8 cellular contexts compared by ENCODE assay signal in the genomic region with DNA sequence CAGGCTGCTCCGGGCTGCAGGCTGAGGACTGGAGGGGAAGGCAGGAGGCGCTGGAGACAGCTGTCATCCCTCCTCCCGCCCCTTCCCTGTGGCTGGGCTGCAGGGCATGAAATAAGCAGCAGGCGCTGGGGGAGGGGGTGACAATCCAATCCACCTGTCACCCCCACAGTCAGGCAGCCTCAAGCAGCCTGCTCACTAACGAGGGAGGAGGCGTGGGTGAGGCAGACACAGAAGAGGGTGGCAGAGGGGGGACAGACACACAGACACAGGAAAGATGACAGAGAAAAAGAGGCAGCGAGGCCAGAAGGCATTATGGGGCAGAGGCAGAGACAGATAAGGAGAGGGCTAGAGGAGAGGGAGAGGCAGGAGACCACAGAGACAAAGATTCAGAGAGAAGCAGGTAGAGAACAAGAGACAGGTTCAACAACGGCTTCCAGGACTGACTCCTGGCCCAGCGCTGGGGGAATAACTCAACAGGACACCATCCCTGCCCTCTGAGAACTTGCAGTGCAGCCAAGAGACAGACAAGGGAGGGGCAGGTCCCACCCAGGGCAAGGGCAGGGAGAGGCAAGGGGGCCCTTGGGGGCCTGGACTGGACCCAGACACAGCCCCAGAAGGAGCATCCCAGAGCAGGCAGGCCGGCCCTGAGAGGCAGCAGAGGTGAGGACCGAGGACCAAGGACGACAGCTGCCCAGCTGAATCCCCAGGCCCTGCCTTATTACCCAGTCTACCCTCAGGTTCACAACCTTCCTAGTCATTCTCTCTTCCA. TPM values are rescaled to one million over a fixed set of nuclear protein-coding genes. Genes with fewer than 3 reads are reported as not detected.
DNase-seq lines count a peak whose midpoint lies in the region; ATAC-seq and TF ChIP-seq lines count a peak whose summit lies in the region.

No MANE protein-coding gene starts in this region.

- H3K27me3 ChIP-seq in breast epithelium (no peaks in the 10 kb centered on the region), lower lobe of right lung (ENCODE audit: low read depth) (no peaks in the 10 kb centered on the region)

- peak; percentile 4 for TF ChIP-seq CTCF in AG09309 (IDR thresholded peaks at IDR 0.05; ENCODE audit: control insufficient read depth, insufficient read depth, low read depth, low read length, missing control alignments)
- no peak for TF ChIP-seq CTCF in breast epithelium (IDR thresholded peaks at IDR 0.05)
- TF ChIP-seq CTCF in lower lobe of right lung (IDR thresholded peaks at IDR 0.05): no peak

- intact Hi-C loops in breast epithelium (cut with DNase I; ENCODE audit: low total_unique reads): no loop called here
- intact Hi-C loops in lower lobe of right lung (cut with DNase I): no loop called here

- peak; percentile 11 for ATAC-seq in SK-N-SH treated with all-trans-retinoic acid at 6 μM for 48 hours
- ATAC-seq in lower lobe of right lung: peak; percentile 6 to 13
- ATAC-seq in GM19035 (IDR thresholded peaks at IDR 0.05; ENCODE audit: unreplicated experiment): no peak

- H3K27ac ChIP-seq in KOPT-K1 (ENCODE audit: low read depth, low read length, poor library complexity, severe bottlenecking) (peak overlapping the region; percentile 70), breast epithelium (peak overlapping the region; percentile 68 to 87), lower lobe of right lung (peak overlapping the region; percentile 61)

- H3K4me3 ChIP-seq in AG09309 (ENCODE audit: control insufficient read depth, low read depth, low read length) (no peak overlapping the region), breast epithelium (peak overlapping the region in 2 of 3 donors; percentile 1 to 52), lower lobe of right lung (peak overlapping the region; percentile 22)

- H3K9me3 ChIP-seq in KOPT-K1 (ENCODE audit: insufficient read depth, low read length, poor library complexity, severe bottlenecking) (no peaks in the 10 kb centered on the region), breast epithelium (no peaks in the 10 kb centered on the region), lower lobe of right lung (no peaks in the 10 kb centered on the region)

- no peak for TF ChIP-seq POLR2A in breast epithelium (IDR thresholded peaks at IDR 0.05)

- H3K4me1 ChIP-seq in breast epithelium (peaks cover 37 to 47% of the 10 kb centered on the region in 2 donors), lower lobe of right lung (peaks cover 86% of the 10 kb centered on the region)

- DNase-seq in AG09309 (ENCODE audit: low read depth): no peak
- peak; percentile 66 for DNase-seq in GM19238 (ENCODE audit: insufficient read length, low spot score)
- no peak for DNase-seq in breast epithelium (ENCODE audit: low spot score in 2 of 2)
- no peak for DNase-seq in lower lobe of right lung
- peak; percentile 35 for DNase-seq in stimulated activated naive CD4-positive, alpha-beta T cell treated with Interleukin-2 at 50 U/mL for 16 hours (lab: John Stamatoyannopoulos, UW)

- peaks cover under 1% of the 10 kb centered on the region; the same call in 1 of the 2 replicates for H3K36me3 ChIP-seq in KOPT-K1 (ENCODE audit: insufficient read depth, low read length)
- H3K36me3 ChIP-seq in breast epithelium: no peaks in the 10 kb centered on the region
- H3K36me3 ChIP-seq in lower lobe of right lung: peaks cover 14% of the 10 kb centered on the region

TF ChIP-seq in SK-N-SH treated with all-trans-retinoic acid at 6 μM for 48 hours, 23 proteins besides CTCF, POLR2A, EP300 and RAD21:
- TF ChIP-seq ZFP3 (CRISPR knock-in tag; IDR thresholded peaks at IDR 0.05): no peak
- TF ChIP-seq BACH2 (CRISPR knock-in tag; IDR thresholded peaks at IDR 0.05; ENCODE audit: borderline replicate concordance): no peak
- TF ChIP-seq, protein P1, sequence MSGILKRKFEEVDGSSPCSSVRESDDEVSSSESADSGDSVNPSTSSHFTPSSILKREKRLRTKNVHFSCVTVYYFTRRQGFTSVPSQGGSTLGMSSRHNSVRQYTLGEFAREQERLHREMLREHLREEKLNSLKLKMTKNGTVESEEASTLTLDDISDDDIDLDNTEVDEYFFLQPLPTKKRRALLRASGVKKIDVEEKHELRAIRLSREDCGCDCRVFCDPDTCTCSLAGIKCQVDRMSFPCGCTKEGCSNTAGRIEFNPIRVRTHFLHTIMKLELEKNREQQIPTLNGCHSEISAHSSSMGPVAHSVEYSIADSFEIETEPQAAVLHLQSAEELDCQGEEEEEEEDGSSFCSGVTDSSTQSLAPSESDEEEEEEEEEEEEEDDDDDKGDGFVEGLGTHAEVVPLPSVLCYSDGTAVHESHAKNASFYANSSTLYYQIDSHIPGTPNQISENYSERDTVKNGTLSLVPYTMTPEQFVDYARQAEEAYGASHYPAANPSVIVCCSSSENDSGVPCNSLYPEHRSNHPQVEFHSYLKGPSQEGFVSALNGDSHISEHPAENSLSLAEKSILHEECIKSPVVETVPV (CRISPR knock-in tag; IDR thresholded peaks at IDR 0.05): no peak
- TF ChIP-seq ZNF70 (CRISPR knock-in tag; IDR thresholded peaks at IDR 0.05): no peak
- TF ChIP-seq, protein P2, sequence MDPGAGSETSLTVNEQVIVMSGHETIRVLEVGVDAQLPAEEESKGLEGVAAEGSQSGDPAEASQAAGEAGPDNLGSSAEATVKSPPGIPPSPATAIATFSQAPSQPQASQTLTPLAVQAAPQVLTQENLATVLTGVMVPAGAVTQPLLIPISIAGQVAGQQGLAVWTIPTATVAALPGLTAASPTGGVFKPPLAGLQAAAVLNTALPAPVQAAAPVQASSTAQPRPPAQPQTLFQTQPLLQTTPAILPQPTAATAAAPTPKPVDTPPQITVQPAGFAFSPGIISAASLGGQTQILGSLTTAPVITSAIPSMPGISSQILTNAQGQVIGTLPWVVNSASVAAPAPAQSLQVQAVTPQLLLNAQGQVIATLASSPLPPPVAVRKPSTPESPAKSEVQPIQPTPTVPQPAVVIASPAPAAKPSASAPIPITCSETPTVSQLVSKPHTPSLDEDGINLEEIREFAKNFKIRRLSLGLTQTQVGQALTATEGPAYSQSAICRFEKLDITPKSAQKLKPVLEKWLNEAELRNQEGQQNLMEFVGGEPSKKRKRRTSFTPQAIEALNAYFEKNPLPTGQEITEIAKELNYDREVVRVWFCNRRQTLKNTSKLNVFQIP (CRISPR knock-in tag; IDR thresholded peaks at IDR 0.05; ENCODE audit: borderline replicate concordance, low read depth): no peak
- no peak for TF ChIP-seq ZC3H10 (CRISPR knock-in tag; IDR thresholded peaks at IDR 0.05)
- TF ChIP-seq OSR1 (CRISPR knock-in tag; IDR thresholded peaks at IDR 0.05): no peak
- TF ChIP-seq RARB (CRISPR knock-in tag; IDR thresholded peaks at IDR 0.05): no peak
- no peak for TF ChIP-seq CSDC2 (CRISPR knock-in tag; IDR thresholded peaks at IDR 0.05)
- no peak for TF ChIP-seq SNAI2 (CRISPR knock-in tag; IDR thresholded peaks at IDR 0.05)
- TF ChIP-seq, protein P3, sequence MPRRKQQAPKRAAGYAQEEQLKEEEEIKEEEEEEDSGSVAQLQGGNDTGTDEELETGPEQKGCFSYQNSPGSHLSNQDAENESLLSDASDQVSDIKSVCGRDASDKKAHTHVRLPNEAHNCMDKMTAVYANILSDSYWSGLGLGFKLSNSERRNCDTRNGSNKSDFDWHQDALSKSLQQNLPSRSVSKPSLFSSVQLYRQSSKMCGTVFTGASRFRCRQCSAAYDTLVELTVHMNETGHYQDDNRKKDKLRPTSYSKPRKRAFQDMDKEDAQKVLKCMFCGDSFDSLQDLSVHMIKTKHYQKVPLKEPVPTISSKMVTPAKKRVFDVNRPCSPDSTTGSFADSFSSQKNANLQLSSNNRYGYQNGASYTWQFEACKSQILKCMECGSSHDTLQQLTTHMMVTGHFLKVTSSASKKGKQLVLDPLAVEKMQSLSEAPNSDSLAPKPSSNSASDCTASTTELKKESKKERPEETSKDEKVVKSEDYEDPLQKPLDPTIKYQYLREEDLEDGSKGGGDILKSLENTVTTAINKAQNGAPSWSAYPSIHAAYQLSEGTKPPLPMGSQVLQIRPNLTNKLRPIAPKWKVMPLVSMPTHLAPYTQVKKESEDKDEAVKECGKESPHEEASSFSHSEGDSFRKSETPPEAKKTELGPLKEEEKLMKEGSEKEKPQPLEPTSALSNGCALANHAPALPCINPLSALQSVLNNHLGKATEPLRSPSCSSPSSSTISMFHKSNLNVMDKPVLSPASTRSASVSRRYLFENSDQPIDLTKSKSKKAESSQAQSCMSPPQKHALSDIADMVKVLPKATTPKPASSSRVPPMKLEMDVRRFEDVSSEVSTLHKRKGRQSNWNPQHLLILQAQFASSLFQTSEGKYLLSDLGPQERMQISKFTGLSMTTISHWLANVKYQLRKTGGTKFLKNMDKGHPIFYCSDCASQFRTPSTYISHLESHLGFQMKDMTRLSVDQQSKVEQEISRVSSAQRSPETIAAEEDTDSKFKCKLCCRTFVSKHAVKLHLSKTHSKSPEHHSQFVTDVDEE (CRISPR knock-in tag; IDR thresholded peaks at IDR 0.05): no peak
- no peak for TF ChIP-seq ZNF8 (CRISPR knock-in tag; IDR thresholded peaks at IDR 0.05)
- no peak for TF ChIP-seq ESRRG (CRISPR knock-in tag; IDR thresholded peaks at IDR 0.05)
- no peak for TF ChIP-seq TCF4 (CRISPR knock-in tag; IDR thresholded peaks at IDR 0.05; ENCODE audit: borderline replicate concordance)

RNA-seq across cellular contexts. Expression of a gene that starts 11.2 kb away (rescaled TPM):
- total RNA-seq in breast epithelium: 10 to 100 TPM; 25.8 to 34.9 (median 32.1) TPM
- total RNA-seq in lower lobe of right lung: 51.0 TPM

Comparison
In these comparisons a context has a peak if more than half of its experiments do, and no peak if none do; other contexts are left out.
1. DNase-seq: peak in GM19238 (single experiment) and stimulated activated naive CD4-positive, alpha-beta T cell treated with Interleukin-2 at 50 U/mL for 16 hours (single experiment); none in AG09309 (single experiment), breast epithelium (0 of 2) and lower lobe of right lung (single experiment).
2. Peak in every context shown above with its lines, with median percentiles within 50 percentile points of each other: H3K27ac ChIP-seq.